1 cellular context compared by ENCODE assay signal in genomic region chr1:151540021-151540981, GRCh38.
TF ChIP-seq lines count a peak whose summit lies in the region.

TSS of gene TUFT1 (plus strand) at chr1:151540309. CDS start at chr1:151540367, 58 bp downstream.

TF ChIP-seq in K562, 482 proteins besides CTCF, POLR2A, EP300 and RAD21 (continued from another document and continues in another):
- TF ChIP-seq HLTF (IDR thresholded peaks at IDR 0.05) = no peak
- TF ChIP-seq EHMT2 (IDR thresholded peaks at IDR 0.05) = no peak
- no peak for TF ChIP-seq MCM3 (IDR thresholded peaks at IDR 0.05)
- no peak for TF ChIP-seq MEF2D (tag; conservative IDR thresholded peaks at IDR 0.05; ENCODE audit: low read depth)
- no peak for TF ChIP-seq PRMT5 (CRISPR knock-in tag; IDR thresholded peaks at IDR 0.05)
- no peak for TF ChIP-seq ZFP30 (CRISPR knock-in tag; IDR thresholded peaks at IDR 0.05; ENCODE audit: borderline replicate concordance)
- peak in 1 of 2 experiments; percentile 64; a peak in 2 of 4 replicates for TF ChIP-seq MNT (conservative IDR thresholded peaks at IDR 0.05)
- TF ChIP-seq MAFG (tag; conservative IDR thresholded peaks at IDR 0.05) = no peak
- no peak for TF ChIP-seq ZNF79 (CRISPR knock-in tag; IDR thresholded peaks at IDR 0.05; ENCODE audit: low read depth)
- no peak for TF ChIP-seq CBFB (CRISPR knock-in tag; IDR thresholded peaks at IDR 0.05)
- TF ChIP-seq FOXO4 (CRISPR knock-in tag; IDR thresholded peaks at IDR 0.05) = no peak
- TF ChIP-seq SIRT6 (IDR thresholded peaks at IDR 0.05; ENCODE audit: low read depth, low read length) = no peak
- TF ChIP-seq MAX (CRISPR knock-in tag; IDR thresholded peaks at IDR 0.05) = no peak
- TF ChIP-seq CREB3L1 (IDR thresholded peaks at IDR 0.05; ENCODE audit: borderline replicate concordance, low read depth) = no peak
- no peak for TF ChIP-seq SAFB (IDR thresholded peaks at IDR 0.05; ENCODE audit: borderline replicate concordance, low read depth, low read length)
- no peak for TF ChIP-seq ZNF780A (CRISPR knock-in tag; IDR thresholded peaks at IDR 0.05)
- peak; percentile 14; the same call in 1 of the 2 replicates for TF ChIP-seq JUND (IDR thresholded peaks at IDR 0.05; ENCODE audit: borderline replicate concordance, low read depth, low read length)
- no peak for TF ChIP-seq JUND (tag; IDR thresholded peaks at IDR 0.05; ENCODE audit: borderline replicate concordance, low read depth, low read length)
- no peak; the same call in 1 of the 2 replicates for TF ChIP-seq ZNF609 (CRISPR knock-in tag; IDR thresholded peaks at IDR 0.05; ENCODE audit: borderline replicate concordance)
- TF ChIP-seq TFAP4 (CRISPR knock-in tag; IDR thresholded peaks at IDR 0.05; ENCODE audit: borderline replicate concordance) = peak; percentile 56
- no peak for TF ChIP-seq FUS (optimal IDR thresholded peaks at IDR 0.05; ENCODE audit: low read depth, low read length)
- peak; percentile 36; the same call in 1 of the 2 replicates for TF ChIP-seq RNF2 (IDR thresholded peaks at IDR 0.05)
- TF ChIP-seq ARNT (IDR thresholded peaks at IDR 0.05) = no peak
- no peak for TF ChIP-seq ZNF785 (CRISPR knock-in tag; IDR thresholded peaks at IDR 0.05)
- no peak for TF ChIP-seq ARID3B (CRISPR knock-in tag; IDR thresholded peaks at IDR 0.05; ENCODE audit: borderline replicate concordance)
- TF ChIP-seq PTTG1 (tag; IDR thresholded peaks at IDR 0.05; ENCODE audit: low read depth) = no peak
- TF ChIP-seq SUPT5H (IDR thresholded peaks at IDR 0.05) = peak; percentile 72
- TF ChIP-seq ZC3H11A (IDR thresholded peaks at IDR 0.05; ENCODE audit: low read depth, low read length) = no peak
- TF ChIP-seq, protein P1, sequence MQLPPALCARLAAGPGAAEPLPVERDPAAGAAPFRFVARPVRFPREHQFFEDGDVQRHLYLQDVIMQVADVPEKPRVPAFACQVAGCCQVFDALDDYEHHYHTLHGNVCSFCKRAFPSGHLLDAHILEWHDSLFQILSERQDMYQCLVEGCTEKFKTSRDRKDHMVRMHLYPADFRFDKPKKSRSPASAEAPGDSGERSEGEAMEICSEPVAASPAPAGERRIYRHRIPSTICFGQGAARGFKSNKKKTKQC (CRISPR knock-in tag; IDR thresholded peaks at IDR 0.05) = peak; percentile 70
- peak; percentile 88 for TF ChIP-seq ZFX (CRISPR knock-in tag; IDR thresholded peaks at IDR 0.05)
- TF ChIP-seq ETV1 (tag; conservative IDR thresholded peaks at IDR 0.05; ENCODE audit: low read depth) = no peak
- TF ChIP-seq, protein P2, sequence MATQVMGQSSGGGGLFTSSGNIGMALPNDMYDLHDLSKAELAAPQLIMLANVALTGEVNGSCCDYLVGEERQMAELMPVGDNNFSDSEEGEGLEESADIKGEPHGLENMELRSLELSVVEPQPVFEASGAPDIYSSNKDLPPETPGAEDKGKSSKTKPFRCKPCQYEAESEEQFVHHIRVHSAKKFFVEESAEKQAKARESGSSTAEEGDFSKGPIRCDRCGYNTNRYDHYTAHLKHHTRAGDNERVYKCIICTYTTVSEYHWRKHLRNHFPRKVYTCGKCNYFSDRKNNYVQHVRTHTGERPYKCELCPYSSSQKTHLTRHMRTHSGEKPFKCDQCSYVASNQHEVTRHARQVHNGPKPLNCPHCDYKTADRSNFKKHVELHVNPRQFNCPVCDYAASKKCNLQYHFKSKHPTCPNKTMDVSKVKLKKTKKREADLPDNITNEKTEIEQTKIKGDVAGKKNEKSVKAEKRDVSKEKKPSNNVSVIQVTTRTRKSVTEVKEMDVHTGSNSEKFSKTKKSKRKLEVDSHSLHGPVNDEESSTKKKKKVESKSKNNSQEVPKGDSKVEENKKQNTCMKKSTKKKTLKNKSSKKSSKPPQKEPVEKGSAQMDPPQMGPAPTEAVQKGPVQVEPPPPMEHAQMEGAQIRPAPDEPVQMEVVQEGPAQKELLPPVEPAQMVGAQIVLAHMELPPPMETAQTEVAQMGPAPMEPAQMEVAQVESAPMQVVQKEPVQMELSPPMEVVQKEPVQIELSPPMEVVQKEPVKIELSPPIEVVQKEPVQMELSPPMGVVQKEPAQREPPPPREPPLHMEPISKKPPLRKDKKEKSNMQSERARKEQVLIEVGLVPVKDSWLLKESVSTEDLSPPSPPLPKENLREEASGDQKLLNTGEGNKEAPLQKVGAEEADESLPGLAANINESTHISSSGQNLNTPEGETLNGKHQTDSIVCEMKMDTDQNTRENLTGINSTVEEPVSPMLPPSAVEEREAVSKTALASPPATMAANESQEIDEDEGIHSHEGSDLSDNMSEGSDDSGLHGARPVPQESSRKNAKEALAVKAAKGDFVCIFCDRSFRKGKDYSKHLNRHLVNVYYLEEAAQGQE (CRISPR knock-in tag; IDR thresholded peaks at IDR 0.05; ENCODE audit: low read depth) = 0 out of 2 replicates have a peak, but pooled peaks have one; percentile 12
- no peak for TF ChIP-seq SAFB2 (IDR thresholded peaks at IDR 0.05; ENCODE audit: borderline replicate concordance, low read depth, low read length, severe bottlenecking)
- no peak for TF ChIP-seq ZNF274 (IDR thresholded peaks at IDR 0.05; ENCODE audit: borderline replicate concordance, low read depth, low read length)
- peak; percentile 53 for TF ChIP-seq PCBP1 (IDR thresholded peaks at IDR 0.05; ENCODE audit: low read depth, low read length, poor library complexity, severe bottlenecking)
- TF ChIP-seq KDM5B (IDR thresholded peaks at IDR 0.05; ENCODE audit: insufficient replicate concordance, low read depth, low read length) = peak; percentile 94
- TF ChIP-seq GTF2E2 (tag; IDR thresholded peaks at IDR 0.05) = peak; percentile 98
- TF ChIP-seq, protein P3, sequence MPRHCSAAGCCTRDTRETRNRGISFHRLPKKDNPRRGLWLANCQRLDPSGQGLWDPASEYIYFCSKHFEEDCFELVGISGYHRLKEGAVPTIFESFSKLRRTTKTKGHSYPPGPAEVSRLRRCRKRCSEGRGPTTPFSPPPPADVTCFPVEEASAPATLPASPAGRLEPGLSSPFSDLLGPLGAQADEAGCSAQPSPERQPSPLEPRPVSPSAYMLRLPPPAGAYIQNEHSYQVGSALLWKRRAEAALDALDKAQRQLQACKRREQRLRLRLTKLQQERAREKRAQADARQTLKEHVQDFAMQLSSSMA (CRISPR knock-in tag; IDR thresholded peaks at IDR 0.05) = no peak
- no peak for TF ChIP-seq PTBP1 (IDR thresholded peaks at IDR 0.05; ENCODE audit: low read depth, low read length)
- TF ChIP-seq ZBTB7A (IDR thresholded peaks at IDR 0.05; ENCODE audit: borderline replicate concordance, control insufficient read depth, low read depth, low read length) = no peak
- TF ChIP-seq LARP7 (IDR thresholded peaks at IDR 0.05) = no peak; the same call in 1 of the 2 replicates
- no peak for TF ChIP-seq TCF7 (IDR thresholded peaks at IDR 0.05; ENCODE audit: borderline replicate concordance)
- TF ChIP-seq HDGF (IDR thresholded peaks at IDR 0.05) = no peak
- TF ChIP-seq CREB1 (IDR thresholded peaks at IDR 0.05) = no peak
- TF ChIP-seq CREB1 (CRISPR knock-in tag; IDR thresholded peaks at IDR 0.05) = peak; percentile 44
